11 cellular contexts compared by ENCODE assay signal in genomic region chrX:101334310-101334709, GRCh38. TPM values are rescaled to one million over a fixed set of nuclear protein-coding genes. Genes with fewer than 3 reads are reported as not detected.
"Had no signal": no experiment of that assay in that cellular context is flagged by ENCODE, and none has a peak within 500 bp of the region (broad histone marks: within the 10 kb centered on the region; RNA-seq: fewer than 3 reads in every experiment).

No MANE protein-coding gene starts in this region.

RNA-seq across cellular contexts. Expression of gene TIMM8A, which starts 14.2 kb away (rescaled TPM):
- total RNA-seq: ascending aorta had no signal

RNA-seq across cellular contexts. Expression of gene TAF7L, which starts 43.2 kb away (rescaled TPM):
- total RNA-seq: activated naive CD4-positive, alpha-beta T cell treated with anti-CD3 and anti-CD28 coated beads for 36 hours; activated naive CD8-positive, alpha-beta T cell treated with anti-CD3 and anti-CD28 coated beads for 36 hours; activated naive CD8-positive, alpha-beta T cell treated with anti-CD3 and anti-CD28 coated beads, Interleukin-2, amount 10 ng/mL, durations not matched to agents 7 days and 5 days; activated T-cell treated with anti-CD3 and anti-CD28 coated beads, Interleukin-2, amount 50 U/mL, for 72 hours; aorta; ascending aorta; body of pancreas; cardiac muscle cell; cardiac septum; cerebellum had no signal

RNA-seq across cellular contexts. Expression of gene BTK, which starts 51.7 kb away (rescaled TPM):
- total RNA-seq: chondrocyte had no signal
